Comparison of ENCODE assay signal across 19 cellular contexts in the genomic region with DNA sequence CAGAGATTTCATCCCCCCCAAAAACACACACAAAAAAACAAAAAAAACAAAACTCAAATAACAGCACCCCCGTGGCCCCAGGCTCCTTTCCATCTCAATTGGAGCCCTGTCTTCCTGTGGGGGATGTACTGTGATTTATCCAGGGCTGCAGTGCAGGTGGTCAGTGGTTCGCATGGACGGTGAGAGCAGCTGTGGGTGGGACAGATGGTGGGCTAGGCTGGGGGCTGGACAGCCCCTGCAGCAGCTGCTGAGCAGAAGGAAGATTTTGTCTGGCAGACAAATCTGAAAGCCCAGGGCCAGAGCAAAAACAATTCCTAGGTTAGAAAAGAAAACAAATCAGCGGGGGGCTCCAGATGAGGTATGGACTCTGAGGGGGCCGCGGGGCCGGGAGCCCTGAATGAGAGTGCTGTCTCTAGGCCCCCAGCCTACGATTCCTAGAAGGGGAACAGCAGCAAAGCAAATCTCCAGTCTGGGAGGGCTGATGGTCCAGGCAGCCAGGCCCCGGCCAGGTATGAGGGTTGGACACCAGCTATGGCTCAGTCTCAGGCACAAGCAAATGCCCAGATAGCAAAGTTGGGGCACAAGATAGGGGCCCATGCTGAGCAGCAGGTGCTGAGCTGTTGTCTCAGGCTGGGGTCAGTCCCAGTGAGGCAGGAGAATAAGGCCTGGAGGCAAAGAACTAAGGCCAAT.
"Had no signal": no experiment of that assay in that cellular context is flagged by ENCODE, and none has a peak within 500 bp of the region (broad histone marks: within the 10 kb centered on the region; RNA-seq: fewer than 3 reads in every experiment).

No MANE protein-coding gene starts in this region.

- DNase-seq: activated CD4-positive, alpha-beta T cell treated with anti-CD3 and anti-CD28 coated beads, Interleukin-2, amount 50 U/mL, for 1 hour; activated naive CD8-positive, alpha-beta T cell treated with anti-CD3 and anti-CD28 coated beads for 36 hours; brain microvascular endothelial cell; effector CD4-positive, alpha-beta T cell; gastrocnemius medialis; heart right ventricle; left cardiac atrium; lower lobe of right lung; naive B cell; stimulated activated CD4-positive, alpha-beta T cell treated with anti-CD3 and anti-CD28 coated beads, Interleukin-4, amount 100 ng/mL, for 24 hours; stimulated activated naive CD4-positive, alpha-beta T cell treated with Interleukin-2 at 50 U/mL for 16 hours had no signal

- H3K36me3 ChIP-seq: brain microvascular endothelial cell, gastrocnemius medialis, heart right ventricle, lower lobe of right lung, neutrophil, tibial nerve, vagina had no signal

- H3K4me3 ChIP-seq: coronary artery, gastrocnemius medialis, heart right ventricle, lower lobe of right lung, skin epidermis, tibial nerve, vagina had no signal

- H3K36me3 Mint-ChIP-seq: activated naive CD8-positive, alpha-beta T cell treated with anti-CD3 and anti-CD28 coated beads for 36 hours; naive B cell had no signal

- H3K27ac ChIP-seq: brain microvascular endothelial cell, coronary artery, gastrocnemius medialis, heart right ventricle, lower lobe of right lung, neutrophil, tibial nerve, vagina had no signal

- H3K27me3 ChIP-seq: brain microvascular endothelial cell, gastrocnemius medialis, heart right ventricle, tibial nerve, vagina had no signal

- H3K4me1 ChIP-seq: lower lobe of right lung had no signal

- H3K27ac Mint-ChIP-seq: activated naive CD8-positive, alpha-beta T cell treated with anti-CD3 and anti-CD28 coated beads for 36 hours; activated T-helper 1 cell treated with anti-CD3 and anti-CD28 coated beads, Interleukin-12 subunit alpha, Interleukin-12 subunit beta, Interleukin-2, Interleukin-4 antibody, amounts not matched to agents 30 ng/mL and 10 ng/mL and 1 ng/mL, durations not matched to agents 14 hours and 24 hours and 36 hours; T-helper 2 cell treated with Interferon-gamma antibody and Interleukin-4, amounts not matched to agents 5 μg/mL and 100 μg/mL, for 36 hours had no signal

- H3K4me1 Mint-ChIP-seq: activated naive CD8-positive, alpha-beta T cell treated with anti-CD3 and anti-CD28 coated beads for 36 hours; central memory CD8-positive, alpha-beta T cell; naive B cell had no signal

- H3K4me3 Mint-ChIP-seq: activated naive CD8-positive, alpha-beta T cell treated with anti-CD3 and anti-CD28 coated beads for 36 hours; activated T-helper 1 cell treated with anti-CD3 and anti-CD28 coated beads, Interleukin-12 subunit alpha, Interleukin-12 subunit beta, Interleukin-2, Interleukin-4 antibody, amounts not matched to agents 30 ng/mL and 10 ng/mL and 1 ng/mL, durations not matched to agents 14 hours and 24 hours and 36 hours; central memory CD8-positive, alpha-beta T cell; naive B cell; T-helper 2 cell treated with Interferon-gamma antibody and Interleukin-4, amounts not matched to agents 5 μg/mL and 100 μg/mL, for 36 hours had no signal

- H3K9me3 ChIP-seq: gastrocnemius medialis, heart right ventricle, lower lobe of right lung, neutrophil, tibial nerve, vagina had no signal

- H3K9me3 Mint-ChIP-seq: activated naive CD8-positive, alpha-beta T cell treated with anti-CD3 and anti-CD28 coated beads for 36 hours; activated T-helper 1 cell treated with anti-CD3 and anti-CD28 coated beads, Interleukin-12 subunit alpha, Interleukin-12 subunit beta, Interleukin-2, Interleukin-4 antibody, amounts not matched to agents 30 ng/mL and 10 ng/mL and 1 ng/mL, durations not matched to agents 14 hours and 24 hours and 36 hours; central memory CD8-positive, alpha-beta T cell; T-helper 2 cell treated with Interferon-gamma antibody and Interleukin-4, amounts not matched to agents 5 μg/mL and 100 μg/mL, for 36 hours had no signal

- ATAC-seq: gastrocnemius medialis, heart right ventricle, left cardiac atrium, lower lobe of right lung had no signal
